ENCODE assay signal across 8 cellular contexts in genomic region chr7:87312215-87312865, GRCh38. TPM values are rescaled to one million over a fixed set of nuclear protein-coding genes. Genes with fewer than 3 reads are reported as not detected.
A peak's percentile ranks its signal among the peaks of the same experiment; 100 is the strongest.
DNase-seq lines count a peak whose midpoint lies in the region; ATAC-seq lines count a peak whose summit lies in the region.

No MANE protein-coding gene starts in this region.

- DNase-seq in NK-92 treated with Interleukin-12 subunit alpha and Interleukin-12 subunit beta, amount 100 ng/mL, for 24 hours (lab: John Stamatoyannopoulos, UW), result peak; percentile 36
- DNase-seq in NK-92 (lab: John Stamatoyannopoulos, UW; ENCODE audit: unreplicated experiment), result no peak
- DNase-seq in NCI-H1417 treated with DMSO at 0.1 percent for 48 hours (lab: John Stamatoyannopoulos, UW), result peak; percentile 62
- peak; percentile 28 for DNase-seq in T1000 (lab: John Stamatoyannopoulos, UW)
- DNase-seq in astrocyte of the hippocampus (ENCODE audit: low read depth, low spot score), result peak; percentile 79
- peak; percentile 55 to 68 (median 66) for DNase-seq in immature natural killer cell
- DNase-seq in stimulated activated CD4-positive, alpha-beta T cell treated with anti-CD3 and anti-CD28 coated beads, Interleukin-1b, Interleukin-23, amount 100 ng/mL, for 1 hour (ENCODE audit: low read depth in 2 of 2), result peak; percentile 20 to 27

- H3K9me3 Mint-ChIP-seq in immature natural killer cell, result no peaks in the 10 kb centered on the region

- no peak overlapping the region for H3K4me3 Mint-ChIP-seq in immature natural killer cell

- peaks cover 6% of the 10 kb centered on the region in 2 donors for H3K4me1 Mint-ChIP-seq in immature natural killer cell

- ATAC-seq in HG02759 (IDR thresholded peaks at IDR 0.05; ENCODE audit: unreplicated experiment), result peak; percentile 70

- no peak overlapping the region for H3K27ac Mint-ChIP-seq in immature natural killer cell

- no peaks in the 10 kb centered on the region for H3K36me3 Mint-ChIP-seq in immature natural killer cell

- peaks cover 4 to 6% (median 4%) of the 10 kb centered on the region in 3 donors for H3K27me3 Mint-ChIP-seq in immature natural killer cell (ENCODE audit: low read depth in 3 of 3)

RNA-seq across cellular contexts. Expression of gene CROT, which starts 33.1 kb away (rescaled TPM):
- 10 to 100 TPM in 1 of 3 donors, 1 to 10 TPM in 2; 3.9 to 13.2 (median 7.5) TPM for polyA plus RNA-seq in immature natural killer cell
